ENCODE assay signal across 26 cellular contexts in genomic region chr1:41523981-41524675, GRCh38. TPM values are rescaled to one million over a fixed set of nuclear protein-coding genes. Genes with fewer than 3 reads are reported as not detected.
"Had no signal": no experiment of that assay in that cellular context is flagged by ENCODE, and none has a peak within 500 bp of the region (broad histone marks: within the 10 kb centered on the region; RNA-seq: fewer than 3 reads in every experiment).

No MANE protein-coding gene starts in this region.

- H3K27me3 Mint-ChIP-seq: activated CD4-positive, alpha-beta memory T cell treated with anti-CD3 and anti-CD28 coated beads for 36 hours; activated CD4-positive, alpha-beta T cell treated with anti-CD3 and anti-CD28 coated beads, Interleukin-2, amount 10 ng/mL, durations not matched to agents 7 days and 5 days; activated naive CD8-positive, alpha-beta T cell treated with anti-CD3 and anti-CD28 coated beads for 36 hours; T-helper 17 cell had no signal

- ATAC-seq: activated T-cell treated with anti-CD3 and anti-CD28 coated beads, Interleukin-2, amount 50 U/mL, for 4 hours; K562; T-helper 17 cell had no signal

- H3K27me3 ChIP-seq: brain microvascular endothelial cell, cardiac muscle cell had no signal

- FAIRE-seq: K562, RCC 7860, TTC549 had no signal

- H3K4me3 ChIP-seq: cardiac muscle cell, K562 had no signal

- H3K27ac Mint-ChIP-seq: activated CD4-positive, alpha-beta memory T cell treated with anti-CD3 and anti-CD28 coated beads for 36 hours; activated CD4-positive, alpha-beta T cell treated with anti-CD3 and anti-CD28 coated beads, Interleukin-2, amount 10 ng/mL, durations not matched to agents 7 days and 5 days; activated naive CD8-positive, alpha-beta T cell treated with anti-CD3 and anti-CD28 coated beads for 36 hours; T-helper 17 cell had no signal

- H3K36me3 ChIP-seq: brain microvascular endothelial cell, cardiac muscle cell had no signal

- DNase-seq: activated CD4-positive, alpha-beta memory T cell treated with anti-CD3 and anti-CD28 coated beads for 36 hours; activated CD4-positive, alpha-beta T cell treated with anti-CD3 and anti-CD28 coated beads, Interleukin-2, amount 10 ng/mL, durations not matched to agents 7 days and 5 days; activated CD4-positive, CD25-positive, alpha-beta regulatory T cell; activated CD8-positive, alpha-beta memory T cell treated with anti-CD3 and anti-CD28 coated beads for 24 hours; activated effector memory CD4-positive, alpha-beta T cell treated with anti-CD3 and anti-CD28 coated beads, Interleukin-2, amount 50 U/mL, for 16 hours; activated naive CD4-positive, alpha-beta T cell treated with Interleukin-2 at 50 U/mL for 16 hours; activated naive CD8-positive, alpha-beta T cell treated with anti-CD3 and anti-CD28 coated beads for 36 hours; activated T-cell treated with anti-CD3 and anti-CD28 coated beads, Interleukin-2, amount 50 U/mL, for 4 hours; brain microvascular endothelial cell; Karpas-422; MM.1S; NCI-H146; NCI-H1930; NCI-H2107; NCI-H2171 treated with DMSO at 0.1 percent for 48 hours; NCI-H226; NCI-H526 treated with DMSO at 0.1 percent for 48 hours; SHP77 treated with DMSO at 0.1 percent for 48 hours; T-helper 17 cell; T-helper 9 cell had no signal

- H3K27ac ChIP-seq: brain microvascular endothelial cell, cardiac muscle cell had no signal

- H3K4me3 Mint-ChIP-seq: activated CD4-positive, alpha-beta memory T cell treated with anti-CD3 and anti-CD28 coated beads for 36 hours; activated CD4-positive, alpha-beta T cell treated with anti-CD3 and anti-CD28 coated beads, Interleukin-2, amount 10 ng/mL, durations not matched to agents 7 days and 5 days; activated naive CD8-positive, alpha-beta T cell treated with anti-CD3 and anti-CD28 coated beads for 36 hours; activated T-cell treated with anti-CD3 and anti-CD28 coated beads, Interleukin-2, amount 50 U/mL, for 4 hours; T-helper 17 cell had no signal

- H3K4me1 Mint-ChIP-seq: activated CD4-positive, alpha-beta T cell treated with anti-CD3 and anti-CD28 coated beads, Interleukin-2, amount 10 ng/mL, durations not matched to agents 7 days and 5 days; activated naive CD8-positive, alpha-beta T cell treated with anti-CD3 and anti-CD28 coated beads for 36 hours had no signal

- H3K9me3 Mint-ChIP-seq: activated CD4-positive, alpha-beta memory T cell treated with anti-CD3 and anti-CD28 coated beads for 36 hours; activated CD4-positive, alpha-beta T cell treated with anti-CD3 and anti-CD28 coated beads, Interleukin-2, amount 10 ng/mL, durations not matched to agents 7 days and 5 days; activated T-cell treated with anti-CD3 and anti-CD28 coated beads, Interleukin-2, amount 50 U/mL, for 4 hours had no signal

RNA-seq across cellular contexts. Expression of gene EDN2, which starts 39.6 kb away (rescaled TPM):
- total RNA-seq: activated CD4-positive, alpha-beta memory T cell treated with anti-CD3 and anti-CD28 coated beads for 36 hours; activated CD4-positive, alpha-beta T cell treated with anti-CD3 and anti-CD28 coated beads, Interleukin-2, amount 10 ng/mL, durations not matched to agents 7 days and 5 days; activated naive CD8-positive, alpha-beta T cell treated with anti-CD3 and anti-CD28 coated beads for 36 hours; activated T-cell treated with anti-CD3 and anti-CD28 coated beads, Interleukin-2, amount 50 U/mL, for 4 hours; K562; NCI-H460; SK-MEL-5 had no signal
- polyA plus RNA-seq: K562 had no signal
